Comparison of ENCODE assay signal across 7 cellular contexts in the genomic region with DNA sequence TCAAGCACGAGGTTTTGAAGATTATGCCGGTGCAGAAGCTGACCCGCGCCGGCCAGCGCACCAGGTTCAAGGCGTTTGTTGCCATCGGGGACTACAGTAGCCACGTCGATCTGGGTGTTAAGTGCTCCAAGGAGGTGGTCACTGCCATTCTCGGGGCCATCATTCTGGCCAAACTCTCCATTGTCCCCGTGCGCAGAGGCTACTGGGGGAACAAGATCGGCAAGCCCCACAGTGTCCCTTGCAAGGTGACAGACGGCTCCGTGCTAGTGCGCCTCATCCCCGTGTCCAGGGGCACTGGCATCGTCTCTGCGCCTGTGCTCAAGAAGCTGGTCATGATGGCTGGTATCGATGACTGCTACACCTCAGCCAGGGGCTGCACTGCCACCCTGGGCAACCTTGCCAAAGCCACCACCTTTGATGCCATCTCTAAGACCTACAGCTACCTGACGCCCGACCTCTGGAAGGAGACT.
"Had no signal": no experiment of that assay in that cellular context is flagged by ENCODE, and none has a peak within 500 bp of the region (broad histone marks: within the 10 kb centered on the region; RNA-seq: fewer than 3 reads in every experiment).

No MANE protein-coding gene starts in this region.

- DNase-seq: GOT3, H7, HCEC 1CT, KG1 had no signal

- H3K27me3 Mint-ChIP-seq: IgD-negative memory B cell had no signal

- H3K27ac ChIP-seq: HL-60 had no signal

- ATAC-seq: HepG2 had no signal

- FAIRE-seq: HepG2 had no signal

- H3K4me1 Mint-ChIP-seq: IgD-negative memory B cell had no signal

- H3K27ac Mint-ChIP-seq: IgD-negative memory B cell had no signal
